ENCODE assay signal across 19 cellular contexts in genomic region chr10:132103116-132103910, GRCh38. TPM values are rescaled to one million over a fixed set of nuclear protein-coding genes. Genes with fewer than 3 reads are reported as not detected.
A peak's percentile ranks its signal among the peaks of the same experiment; 100 is the strongest.
DNase-seq lines count a peak whose midpoint lies in the region; ATAC-seq and TF ChIP-seq lines count a peak whose summit lies in the region.
"Had no signal": no experiment of that assay in that cellular context is flagged by ENCODE, and none has a peak within 500 bp of the region (broad histone marks: within the 10 kb centered on the region; RNA-seq: fewer than 3 reads in every experiment).

No MANE protein-coding gene starts in this region.

- H3K27me3 ChIP-seq in neural progenitor cell, result no peaks in the 10 kb centered on the region
- H3K27me3 ChIP-seq: MG63, SJCRH30 had no signal

- intact Hi-C loops in cardiac septum (cut with DNase I), result no loop called here
- intact Hi-C loops in left cardiac atrium (cut with DNase I), result no loop called here

- H3K79me2 ChIP-seq in neural progenitor cell (ENCODE audit: low read depth), result no peaks in the 10 kb centered on the region

- no peak overlapping the region for H2AFZ ChIP-seq in neural progenitor cell (replicated peaks)
- H2AFZ ChIP-seq: PC-9 had no signal

- H3K4me2 ChIP-seq in neural progenitor cell, result no peak overlapping the region
- H3K4me2 ChIP-seq: A549, PC-9 had no signal

- TF ChIP-seq CTCF in neural progenitor cell (IDR thresholded peaks at IDR 0.05), result no peak

- H3K27me3 Mint-ChIP-seq in central memory CD8-positive, alpha-beta T cell, result peaks cover 47% of the 10 kb centered on the region
- peaks cover 7% of the 10 kb centered on the region for H3K27me3 Mint-ChIP-seq in neural progenitor cell (ENCODE audit: insufficient read depth, low read depth)

- no peak overlapping the region for H3K9ac ChIP-seq in neural progenitor cell

- peak overlapping the region; percentile 70 for H3K27ac Mint-ChIP-seq in central memory CD8-positive, alpha-beta T cell (ENCODE audit: low read depth)
- H3K27ac Mint-ChIP-seq in neural progenitor cell, result peak overlapping the region; percentile 46

- H3K9me3 ChIP-seq in neural progenitor cell (ENCODE audit: low read depth), result no peaks in the 10 kb centered on the region
- H3K9me3 ChIP-seq: A549, MG63, SJCRH30 had no signal

- H3F3A ChIP-seq in neural progenitor cell (ENCODE audit: low read depth), result no peaks in the 10 kb centered on the region

- DNase-seq in cardiac septum (ENCODE audit: low spot score), result peak; percentile 31
- no peak for DNase-seq in left cardiac atrium
- no peak for DNase-seq in central memory CD8-positive, alpha-beta T cell (ENCODE audit: low spot score in 2 of 2)
- DNase-seq in neural progenitor cell (ENCODE audit: low spot score), result no peak
- no peak for DNase-seq in activated T-cell treated with anti-CD3 and anti-CD28 coated beads, Interleukin-2, amount 50 U/mL, for 1 hour
- no peak for DNase-seq in dedifferentiated amniotic fluid mesenchymal stem cell (ENCODE audit: extremely low spot score)
- DNase-seq: C1 segment of cervical spinal cord; CD8-positive, alpha-beta memory T cell; DMS79; Kasumi-1; MG63; NCI-H1048; NCI-H1436; NCI-H1930; NCI-H526; PC-9; SJCRH30 had no signal

- H3K4me1 Mint-ChIP-seq in central memory CD8-positive, alpha-beta T cell, result no peaks in the 10 kb centered on the region
- no peaks in the 10 kb centered on the region for H3K4me1 Mint-ChIP-seq in neural progenitor cell
- H3K4me1 Mint-ChIP-seq: CD8-positive, alpha-beta memory T cell had no signal

- H3K9me3 Mint-ChIP-seq in central memory CD8-positive, alpha-beta T cell, result no peaks in the 10 kb centered on the region
- H3K9me3 Mint-ChIP-seq in neural progenitor cell, result no peaks in the 10 kb centered on the region
- H3K9me3 Mint-ChIP-seq: CD8-positive, alpha-beta memory T cell had no signal

- H3K4me3 ChIP-seq in neural progenitor cell, result no peak overlapping the region
- H3K4me3 ChIP-seq: A549, MG63, PC-9, SJCRH30 had no signal

- H3K4me3 Mint-ChIP-seq in central memory CD8-positive, alpha-beta T cell, result no peak overlapping the region
- no peak overlapping the region for H3K4me3 Mint-ChIP-seq in neural progenitor cell
- H3K4me3 Mint-ChIP-seq: CD8-positive, alpha-beta memory T cell had no signal

- H4K20me1 ChIP-seq in neural progenitor cell (ENCODE audit: low read depth), result no peaks in the 10 kb centered on the region

- no peaks in the 10 kb centered on the region for H3K4me1 ChIP-seq in neural progenitor cell
- H3K4me1 ChIP-seq: SJCRH30 had no signal

- no peak overlapping the region for H3K27ac ChIP-seq in neural progenitor cell
- H3K27ac ChIP-seq: A549, PC-9, SJCRH30 had no signal

- ATAC-seq in left cardiac atrium (no peak), HG03139 (IDR thresholded peaks at IDR 0.05; ENCODE audit: unreplicated experiment) (no peak)
- ATAC-seq in central memory CD8-positive, alpha-beta T cell (replicated peaks; ENCODE audit: extremely low read depth, poor library complexity, severe bottlenecking), result no peak
- ATAC-seq: A549 had no signal

- no peaks in the 10 kb centered on the region for H3K36me3 ChIP-seq in neural progenitor cell
- H3K36me3 ChIP-seq: MG63, SJCRH30 had no signal

- H3K36me3 Mint-ChIP-seq in central memory CD8-positive, alpha-beta T cell (ENCODE audit: insufficient read depth), result no peaks in the 10 kb centered on the region
- H3K36me3 Mint-ChIP-seq in neural progenitor cell, result no peaks in the 10 kb centered on the region
- H3K36me3 Mint-ChIP-seq: CD8-positive, alpha-beta memory T cell had no signal

RNA-seq across cellular contexts. Expression of gene JAKMIP3, which starts 37.6 kb away (rescaled TPM):
- total RNA-seq in cardiac septum (1.5 TPM), left cardiac atrium (1 to 10 TPM in 1 of 2 donors, under 1 TPM in 1; 0.44 to 1.1 TPM), neural progenitor cell (ENCODE audit: low replicate concordance) (0.31 and 0.37 TPM in 2 replicates)
- total RNA-seq: SJCRH30 had no signal
